In the genomic region with DNA sequence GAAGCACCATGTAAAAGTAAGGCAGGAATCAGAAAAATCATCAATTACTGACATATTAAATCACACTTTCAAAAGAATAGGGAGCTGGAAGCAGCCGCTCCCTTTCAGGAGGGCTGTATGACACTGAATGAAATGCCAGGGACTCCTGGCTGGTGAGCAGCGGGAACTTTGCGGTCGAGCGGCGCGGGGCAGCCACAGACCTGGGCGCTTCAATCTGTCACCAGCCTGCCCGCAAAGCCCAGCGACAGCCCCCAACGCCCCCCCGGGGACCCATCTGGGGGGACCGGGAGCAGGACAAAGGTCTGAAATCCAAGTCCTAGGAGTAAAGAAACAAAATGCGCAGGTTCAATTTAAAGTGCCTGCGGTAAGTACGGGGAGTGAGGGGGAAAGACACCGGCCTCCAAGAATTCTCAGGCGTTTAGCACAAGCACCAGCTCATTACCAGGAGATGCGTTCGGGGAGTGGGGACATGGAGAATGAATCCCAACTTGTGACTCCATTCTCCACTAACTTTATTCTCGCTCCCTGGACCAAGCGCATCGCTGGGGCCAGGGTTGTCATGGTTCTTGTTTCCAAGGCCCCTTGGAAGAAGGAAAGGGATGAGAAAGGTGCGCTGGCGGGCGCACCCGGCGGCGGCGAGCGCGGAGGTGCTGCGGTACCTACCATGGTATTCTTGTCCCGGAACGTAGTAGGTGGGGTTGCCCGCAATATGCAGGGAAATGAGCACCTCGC, we compare ENCODE assay signal across 9 cellular contexts. TPM values are rescaled to one million over a fixed set of nuclear protein-coding genes. Genes with fewer than 3 reads are reported as not detected.
A peak's percentile ranks its signal among the peaks of the same experiment; 100 is the strongest.
DNase-seq lines count a peak whose midpoint lies in the region; ATAC-seq and TF ChIP-seq lines count a peak whose summit lies in the region.
"Had no signal": no experiment of that assay in that cellular context is flagged by ENCODE, and none has a peak within 500 bp of the region (broad histone marks: within the 10 kb centered on the region; RNA-seq: fewer than 3 reads in every experiment).

No MANE protein-coding gene starts in this region.

- H3K9me2 ChIP-seq in OCI-LY7 (ENCODE audit: insufficient read depth, low read length), result no peaks in the 10 kb centered on the region

- H3K4me3 Mint-ChIP-seq in activated CD4-positive, alpha-beta T cell treated with anti-CD3 and anti-CD28 coated beads, Interleukin-2, amount 10 ng/mL, durations not matched to agents 24 days and 14 days, result peak overlapping the region; percentile 28
- peak overlapping the region; percentile 19 for H3K4me3 Mint-ChIP-seq in activated B cell treated with CpG ODN at 0.5 μM for 24 hours
- H3K4me3 Mint-ChIP-seq: T-helper 1 cell treated with Interleukin-12 subunit alpha and Interleukin-12 subunit beta and Interleukin-4 antibody, amounts not matched to agents 30 μg/mL and 1 μg/mL, for 36 hours had no signal

- H3K27me3 ChIP-seq in stomach smooth muscle (ENCODE audit: control insufficient read depth in 1 of 2, insufficient read depth in 2 of 2, low read length in 2 of 2) (peaks cover 24 to 29% of the 10 kb centered on the region in 2 donors), colonic mucosa (peaks cover 42% of the 10 kb centered on the region)

- intact Hi-C loops in activated CD4-positive, alpha-beta T cell treated with anti-CD3 and anti-CD28 coated beads, Interleukin-2, amount 10 ng/mL, durations not matched to agents 24 days and 14 days (cut with micrococcal nuclease), result loop anchor here (5.0 kb wide), 1 partner anchor 541 kb away; the partner anchor contains the start of gene SLC26A5
- intact Hi-C loops in activated B cell treated with CpG ODN at 0.5 μM for 24 hours (cut with micrococcal nuclease) (no loop called here), colonic mucosa (cut with DNase I) (no loop called here), OCI-LY7 (cut with micrococcal nuclease; ENCODE audit: unreplicated experiment) (no loop called here)

- H3K4me2 ChIP-seq in OCI-LY7 (ENCODE audit: low read length), result no peak overlapping the region

- TF ChIP-seq CTCF in activated B cell treated with CpG ODN at 0.5 μM for 24 hours (IDR thresholded peaks at IDR 0.05), result no peak
- TF ChIP-seq CTCF in colonic mucosa (IDR thresholded peaks at IDR 0.05), result no peak
- TF ChIP-seq CTCF in OCI-LY7 (conservative IDR thresholded peaks at IDR 0.05; ENCODE audit: low read length), result no peak

- H4K20me1 ChIP-seq in OCI-LY7 (ENCODE audit: insufficient read depth, low read length), result no peaks in the 10 kb centered on the region

- peak overlapping the region; percentile 53 to 54 for H3K4me3 ChIP-seq in stomach smooth muscle (ENCODE audit: low read length in 2 of 2)
- H3K4me3 ChIP-seq in colonic mucosa, result no peak overlapping the region
- no peak overlapping the region for H3K4me3 ChIP-seq in OCI-LY7 (ENCODE audit: low read depth, low read length, poor library complexity, severe bottlenecking)

- peaks cover 6% of the 10 kb centered on the region for H3K4me1 Mint-ChIP-seq in activated CD4-positive, alpha-beta T cell treated with anti-CD3 and anti-CD28 coated beads, Interleukin-2, amount 10 ng/mL, durations not matched to agents 24 days and 14 days
- peaks cover 11% of the 10 kb centered on the region for H3K4me1 Mint-ChIP-seq in activated B cell treated with CpG ODN at 0.5 μM for 24 hours

- no peaks in the 10 kb centered on the region for H3K36me3 ChIP-seq in stomach smooth muscle (ENCODE audit: control insufficient read depth in 2 of 2, insufficient read depth in 2 of 2, low read length in 2 of 2)
- H3K36me3 ChIP-seq in colonic mucosa, result no peaks in the 10 kb centered on the region
- H3K36me3 ChIP-seq in OCI-LY7 (ENCODE audit: insufficient read depth, low read length), result no peaks in the 10 kb centered on the region

- CTCF ChIA-PET in activated B cell treated with CpG ODN at 0.5 μM for 24 hours (lab: Charles Lee) (no interaction called here), OCI-LY7 (lab: Charles Lee; ENCODE audit: unreplicated experiment) (no interaction called here)

- no peak for ATAC-seq in activated B cell treated with CpG ODN at 0.5 μM for 24 hours (ENCODE audit: low read depth)

- H3K9me3 Mint-ChIP-seq in activated CD4-positive, alpha-beta T cell treated with anti-CD3 and anti-CD28 coated beads, Interleukin-2, amount 10 ng/mL, durations not matched to agents 24 days and 14 days, result no peaks in the 10 kb centered on the region
- H3K9me3 Mint-ChIP-seq in activated B cell treated with CpG ODN at 0.5 μM for 24 hours, result no peaks in the 10 kb centered on the region
- H3K9me3 Mint-ChIP-seq: T-helper 1 cell treated with Interleukin-12 subunit alpha and Interleukin-12 subunit beta and Interleukin-4 antibody, amounts not matched to agents 30 μg/mL and 1 μg/mL, for 36 hours had no signal

- no peaks in the 10 kb centered on the region for H3K79me2 ChIP-seq in OCI-LY7 (ENCODE audit: insufficient read depth, low read depth, low read length)

- no peaks in the 10 kb centered on the region for H3K9me3 ChIP-seq in stomach smooth muscle (ENCODE audit: control insufficient read depth in 2 of 2, low read length in 2 of 2)
- no peaks in the 10 kb centered on the region for H3K9me3 ChIP-seq in colonic mucosa
- no peaks in the 10 kb centered on the region for H3K9me3 ChIP-seq in OCI-LY7 (ENCODE audit: low read length)

- POLR2A ChIA-PET in activated B cell treated with CpG ODN at 0.5 μM for 24 hours (lab: Charles Lee) (no interaction called here), OCI-LY7 (lab: Charles Lee) (interaction anchor here (0.7 kb wide), 1 partner anchor 41 kb away, joined by 3 read pairs; no protein-coding TSS in a partner anchor)

- BruUV-seq in OCI-LY7 (replicated peaks; lab: Mats Ljungman, UMichigan), result no TSS peak

- H3K9ac ChIP-seq in stomach smooth muscle (ENCODE audit: low read length in 2 of 2) (no peak overlapping the region), colonic mucosa (ENCODE audit: low read depth in 2 of 2, low read length in 2 of 2) (no peak overlapping the region)

- H3K36me3 Mint-ChIP-seq in activated CD4-positive, alpha-beta T cell treated with anti-CD3 and anti-CD28 coated beads, Interleukin-2, amount 10 ng/mL, durations not matched to agents 24 days and 14 days (ENCODE audit: low read depth), result no peaks in the 10 kb centered on the region
- H3K36me3 Mint-ChIP-seq in activated B cell treated with CpG ODN at 0.5 μM for 24 hours (ENCODE audit: low read depth), result no peaks in the 10 kb centered on the region

- H3K27ac Mint-ChIP-seq in activated CD4-positive, alpha-beta T cell treated with anti-CD3 and anti-CD28 coated beads, Interleukin-2, amount 10 ng/mL, durations not matched to agents 24 days and 14 days, result no peak overlapping the region
- no peak overlapping the region for H3K27ac Mint-ChIP-seq in activated B cell treated with CpG ODN at 0.5 μM for 24 hours
- H3K27ac Mint-ChIP-seq: T-helper 1 cell treated with Interleukin-12 subunit alpha and Interleukin-12 subunit beta and Interleukin-4 antibody, amounts not matched to agents 30 μg/mL and 1 μg/mL, for 36 hours had no signal

- H3K27me3 Mint-ChIP-seq in activated CD4-positive, alpha-beta T cell treated with anti-CD3 and anti-CD28 coated beads, Interleukin-2, amount 10 ng/mL, durations not matched to agents 24 days and 14 days, result peaks cover 63% of the 10 kb centered on the region
- H3K27me3 Mint-ChIP-seq in activated B cell treated with CpG ODN at 0.5 μM for 24 hours, result peaks cover 41% of the 10 kb centered on the region

- no peak overlapping the region for H3K27ac ChIP-seq in stomach smooth muscle (ENCODE audit: low read length)
- H3K27ac ChIP-seq in colonic mucosa, result no peak overlapping the region
- no peak overlapping the region for H3K27ac ChIP-seq in OCI-LY7 (ENCODE audit: low read depth, low read length, poor library complexity, severe bottlenecking)

- DNase-seq in activated CD4-positive, alpha-beta T cell treated with anti-CD3 and anti-CD28 coated beads, Interleukin-2, amount 10 ng/mL, durations not matched to agents 24 days and 14 days, result no peak
- DNase-seq in activated CD4-positive, alpha-beta T cell treated with anti-CD3 and anti-CD28 coated beads for 1 hour, result no peak
- DNase-seq in activated B cell treated with CpG ODN at 0.5 μM for 24 hours (no peak), iris pigment epithelial cell (ENCODE audit: low read depth) (peak; percentile 7), colonic mucosa (no peak), DMS79 (lab: John Stamatoyannopoulos, UW) (no peak), OCI-LY7 (ENCODE audit: low spot score) (no peak)

- no peak overlapping the region for H2AFZ ChIP-seq in OCI-LY7 (ENCODE audit: low read length)

- peaks cover 4% of the 10 kb centered on the region for H3K4me1 ChIP-seq in stomach smooth muscle (ENCODE audit: control insufficient read depth, insufficient read depth, low read length)
- H3K4me1 ChIP-seq in colonic mucosa, result no peaks in the 10 kb centered on the region
- no peaks in the 10 kb centered on the region for H3K4me1 ChIP-seq in OCI-LY7 (ENCODE audit: insufficient read depth, low read length, poor library complexity, severe bottlenecking)

RNA-seq across cellular contexts. Expression of gene RELN, which starts 0.8 kb away (rescaled TPM):
- not detected in 2 replicates for total RNA-seq in activated CD4-positive, alpha-beta T cell treated with anti-CD3 and anti-CD28 coated beads, Interleukin-2, amount 10 ng/mL, durations not matched to agents 24 days and 14 days
- total RNA-seq in activated B cell treated with CpG ODN at 0.5 μM for 24 hours, result not detected in 2 replicates
- total RNA-seq in colonic mucosa, result 1 to 10 TPM; 1.1 to 1.4 TPM
- total RNA-seq in OCI-LY7 (2014; rRNA removed; shearing (Covaris generic)), result not detected in 2 replicates
- not detected in 2 replicates for total RNA-seq in OCI-LY7 (2022)

Comparison
In these comparisons a context has a peak if more than half of its experiments do, and no peak if none do; other contexts are left out.
1. H3K4me3 ChIP-seq: peak in stomach smooth muscle (2 of 2); none in colonic mucosa (single experiment) and OCI-LY7 (single experiment).